Comparison of ENCODE assay signal across 17 cellular contexts in the genomic region with DNA sequence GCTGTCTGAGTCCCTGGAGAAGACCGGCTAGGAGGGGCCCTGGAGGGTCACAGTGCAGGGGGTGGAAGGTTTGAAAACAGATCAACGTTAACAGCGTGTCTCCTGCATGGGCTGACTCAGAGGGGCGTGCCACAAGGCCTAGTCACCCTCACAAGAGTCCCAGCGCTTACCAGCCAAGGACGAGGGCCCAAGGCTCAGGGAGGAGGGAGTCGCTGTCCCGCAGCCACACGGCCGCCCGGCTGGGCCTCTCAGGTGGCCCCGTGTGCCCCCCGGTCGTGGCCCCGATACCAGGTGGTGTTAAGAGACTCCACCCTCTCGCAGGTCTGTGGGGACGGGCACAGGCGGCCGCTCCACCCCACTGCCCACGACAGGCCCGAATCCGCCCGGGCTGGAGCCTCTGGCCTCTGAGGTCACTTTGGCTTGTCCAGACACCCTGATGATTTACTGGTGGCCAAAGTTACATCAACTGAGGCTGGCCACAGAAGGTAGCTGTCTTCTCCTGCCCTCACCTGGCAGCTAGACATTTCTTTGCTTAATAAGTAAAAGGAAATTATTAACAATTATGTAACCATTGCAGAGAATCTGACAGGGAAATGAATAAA. TPM values are rescaled to one million over a fixed set of nuclear protein-coding genes. Genes with fewer than 3 reads are reported as not detected.
DNase-seq lines count a peak whose midpoint lies in the region; ATAC-seq and TF ChIP-seq lines count a peak whose summit lies in the region.
"Had no signal": no experiment of that assay in that cellular context is flagged by ENCODE, and none has a peak within 500 bp of the region (broad histone marks: within the 10 kb centered on the region; RNA-seq: fewer than 3 reads in every experiment).

No MANE protein-coding gene starts in this region.

- CTCF ChIA-PET in HEK293 (lab: Yijun Ruan, JAX) = interaction anchor here (0.6 kb wide), 1 partner anchor 9 kb away, joined by 3 read pairs; no protein-coding TSS in a partner anchor

- H3K36me3 ChIP-seq in HEK293 (ENCODE audit: control insufficient read depth in 2 of 2, insufficient read depth in 1 of 2, low read length in 2 of 2) = no peaks in the 10 kb centered on the region
- peaks cover 3% of the 10 kb centered on the region for H3K36me3 ChIP-seq in brain microvascular endothelial cell (replicated peaks)

- no peaks in the 10 kb centered on the region for H3K27me3 ChIP-seq in brain microvascular endothelial cell (replicated peaks)
- H3K27me3 ChIP-seq: testis had no signal

- H3K4me3 ChIP-seq in HEK293 (ENCODE audit: low read depth, low read length) (no peak overlapping the region), brain microvascular endothelial cell (ENCODE audit: low read depth, low read length) (no peak overlapping the region)
- H3K4me3 ChIP-seq: testis had no signal

- TF ChIP-seq CTCF in HEK293 (tag by site-specific recombination; IDR thresholded peaks at IDR 0.05) = no peak
- TF ChIP-seq CTCF in brain microvascular endothelial cell (IDR thresholded peaks at IDR 0.05; ENCODE audit: low read depth, low read length, missing control alignments) = no peak

- H3K9me3 ChIP-seq in HEK293 (ENCODE audit: control insufficient read depth, insufficient read depth, low read depth, low read length) = no peaks in the 10 kb centered on the region
- H3K9me3 ChIP-seq: testis had no signal

- H3K27ac ChIP-seq in HEK293 (ENCODE audit: extremely low read depth, low read depth, low read length) (no peak overlapping the region), brain microvascular endothelial cell (no peak overlapping the region), caudate nucleus (ENCODE audit: low read depth, low read length) (no peak overlapping the region)
- H3K27ac ChIP-seq: testis had no signal

- POLR2A ChIA-PET in HEK293 (lab: Yijun Ruan, JAX) = no interaction called here

- H3K4me1 ChIP-seq in HEK293 (ENCODE audit: control insufficient read depth, insufficient read depth, low read length) = no peaks in the 10 kb centered on the region

- DNase-seq in A172 (ENCODE audit: low spot score) = peak; percentile 79
- DNase-seq in brain microvascular endothelial cell = peak; percentile 73
- peak; percentile 86 for DNase-seq in kidney tubule cell (ENCODE audit: low spot score)
- no peak for DNase-seq in activated T-cell treated with anti-CD3 and anti-CD28 coated beads, Interleukin-2, amount 50 U/mL, for 48 hours
- no peak for DNase-seq in NCI-H1436 (lab: John Stamatoyannopoulos, UW)
- no peak for DNase-seq in caudate nucleus (lab: John Stamatoyannopoulos, UW)
- DNase-seq: activated CD4-positive, alpha-beta memory T cell treated with anti-CD3 and anti-CD28 coated beads for 36 hours; endodermal cell; left ventricle myocardium superior; NCI-H146; NCI-H526; nephron progenitor cell; small intestine; testis had no signal

- in situ Hi-C loops in brain microvascular endothelial cell (cut with HindIII; ENCODE audit: low pct_ligation_motif_present, low sequenced_read_pairs) = no loop called here

- no peak for ATAC-seq in HG03095 (IDR thresholded peaks at IDR 0.05; ENCODE audit: unreplicated experiment)
- ATAC-seq: left ventricle myocardium superior, Right ventricle myocardium inferior had no signal

TF ChIP-seq in HEK293, 187 proteins besides CTCF, POLR2A, EP300 and RAD21:
- TF ChIP-seq ZNF692 (tag by site-specific recombination; IDR thresholded peaks at IDR 0.05) = no peak
- TF ChIP-seq ZNF830 (tag by site-specific recombination; IDR thresholded peaks at IDR 0.05; ENCODE audit: low read depth) = no peak
- TF ChIP-seq KLF10 (tag by site-specific recombination; IDR thresholded peaks at IDR 0.05) = no peak
- no peak for TF ChIP-seq ZNF404 (tag by site-specific recombination; IDR thresholded peaks at IDR 0.05)
- TF ChIP-seq SALL2 (tag by site-specific recombination; IDR thresholded peaks at IDR 0.05; ENCODE audit: borderline replicate concordance) = no peak
- TF ChIP-seq ZNF707 (tag by site-specific recombination; IDR thresholded peaks at IDR 0.05) = no peak
- peak; percentile 33; the same call in 1 of the 2 replicates for TF ChIP-seq GLIS1 (tag by site-specific recombination; IDR thresholded peaks at IDR 0.05)

RNA-seq across cellular contexts. Expression of gene FAM20C, which starts 34.0 kb away (rescaled TPM):
- 27.1 and 30.2 TPM in 2 replicates for total RNA-seq in A172 (2014; rRNA removed; shearing (Covaris generic))

Comparison
In these comparisons a context has a peak if more than half of its experiments do, and no peak if none do; other contexts are left out.
1. DNase-seq: peak in A172 (single experiment), brain microvascular endothelial cell (single experiment) and kidney tubule cell (single experiment); none in activated T-cell treated with anti-CD3 and anti-CD28 coated beads, Interleukin-2, amount 50 U/mL, for 48 hours (0 of 2), NCI-H1436 (single experiment) and caudate nucleus (0 of 61).